Comparison of ENCODE assay signal across 1 cellular context in genomic region chr7:114942443-114943175, GRCh38.
TF ChIP-seq lines count a peak whose summit lies in the region.

No MANE protein-coding gene starts in this region.

TF ChIP-seq in HepG2, 621 proteins besides CTCF, POLR2A, EP300 and RAD21 (continued from another document):
- TF ChIP-seq GRHL1 (CRISPR knock-in tag; conservative IDR thresholded peaks at IDR 0.05) (no peak), NR2F2 (IDR thresholded peaks at IDR 0.05; ENCODE audit: borderline replicate concordance, low read depth) (no peak), ARID3A (IDR thresholded peaks at IDR 0.05; ENCODE audit: low read depth, low read length) (no peak), MAFG (CRISPR knock-in tag; IDR thresholded peaks at IDR 0.05) (no peak), TFDP1 (CRISPR knock-in tag; IDR thresholded peaks at IDR 0.05; ENCODE audit: borderline replicate concordance) (no peak), NFE2L1 (CRISPR knock-in tag; IDR thresholded peaks at IDR 0.05; ENCODE audit: borderline replicate concordance) (no peak), ZEB1 (IDR thresholded peaks at IDR 0.05; ENCODE audit: insufficient replicate concordance, low read depth) (no peak), THAP9 (CRISPR knock-in tag; IDR thresholded peaks at IDR 0.05; ENCODE audit: borderline replicate concordance) (no peak)
